37 cellular contexts compared by ENCODE assay signal in genomic region chr19:5787554-5788182, GRCh38. TPM values are rescaled to one million over a fixed set of nuclear protein-coding genes. Genes with fewer than 3 reads are reported as not detected.
"Had no signal": no experiment of that assay in that cellular context is flagged by ENCODE, and none has a peak within 500 bp of the region (broad histone marks: within the 10 kb centered on the region; RNA-seq: fewer than 3 reads in every experiment).

No MANE protein-coding gene starts in this region.

- ATAC-seq: esophagus mucosa; left colon; naive thymus-derived CD4-positive, alpha-beta T cell; sciatic nerve; stimulated activated memory B cell treated with anti-CD40 and anti-IgM and Interleukin-4, amounts not matched to agents 10 μg/mL and 1 μg/mL and 100 μg/mL, for 72 hours had no signal

- DNase-seq: activated CD4-positive, alpha-beta memory T cell treated with anti-CD3 and anti-CD28 coated beads for 36 hours; activated CD4-positive, alpha-beta T cell treated with anti-CD3 and anti-CD28 coated beads, Interleukin-2, amount 10 ng/mL, durations not matched to agents 24 days and 14 days; activated CD4-positive, CD25-positive, alpha-beta regulatory T cell treated with anti-CD3 and anti-CD28 coated beads, Interleukin-2, amount 50 U/mL, for 72 hours; activated CD8-positive, alpha-beta memory T cell treated with anti-CD3 and anti-CD28 coated beads, Interleukin-2, amount 50 U/mL, for 4 hours; activated effector memory CD4-positive, alpha-beta T cell treated with anti-CD3 and anti-CD28 coated beads, Interleukin-2, amount 50 U/mL, for 16 hours; activated naive CD4-positive, alpha-beta T cell treated with anti-CD3 and anti-CD28 coated beads, Interleukin-2, amount 50 U/mL, for 16 hours; activated T-cell treated with anti-CD3 and anti-CD28 coated beads, Interleukin-2, amount 50 U/mL, for 1 hour; amygdala; endodermal cell; foreskin fibroblast; head of caudate nucleus; hypothalamus; immature natural killer cell; kidney; left colon; midbrain; naive thymus-derived CD4-positive, alpha-beta T cell; small intestine; stimulated activated CD4-positive, alpha-beta T cell treated with anti-CD3 and anti-CD28 coated beads, Interleukin-1b, Interleukin-23, amount 100 ng/mL, for 48 hours; stimulated activated CD4-positive, alpha-beta T cell treated with anti-CD3 and anti-CD28 coated beads, Interleukin-4, amount 100 ng/mL, for 4 hours; stimulated activated CD8-positive, alpha-beta memory T cell treated with anti-CD3 and anti-CD28 coated beads, Interleukin-4, amount 100 ng/mL, for 48 hours; SW 1271; T1000; WERI-Rb-1 had no signal

- H3K4me3 ChIP-seq: breast epithelium, tibial nerve had no signal

- FAIRE-seq: kidney, small intestine had no signal

- H3K27ac Mint-ChIP-seq: activated CD4-positive, alpha-beta memory T cell treated with anti-CD3 and anti-CD28 coated beads for 36 hours; activated CD4-positive, alpha-beta T cell treated with anti-CD3 and anti-CD28 coated beads, Interleukin-2, amount 10 ng/mL, durations not matched to agents 24 days and 14 days; activated T-helper 1 cell treated with anti-CD3 and anti-CD28 coated beads, Interleukin-12 subunit alpha, Interleukin-12 subunit beta, Interleukin-2, Interleukin-4 antibody, amounts not matched to agents 30 ng/mL and 10 ng/mL and 1 ng/mL, durations not matched to agents 14 hours and 24 hours and 36 hours; endodermal cell; immature natural killer cell; stimulated activated memory B cell treated with anti-CD40 and anti-IgM and Interleukin-4, amounts not matched to agents 10 μg/mL and 1 μg/mL and 100 μg/mL, for 72 hours; T-helper 1 cell treated with Interleukin-12 subunit alpha and Interleukin-12 subunit beta and Interleukin-4 antibody, amounts not matched to agents 30 μg/mL and 1 μg/mL, for 36 hours had no signal

- H3K9me3 ChIP-seq: breast epithelium, tibial nerve had no signal

- H3K36me3 ChIP-seq: breast epithelium had no signal

- H3K27me3 Mint-ChIP-seq: activated CD4-positive, alpha-beta memory T cell treated with anti-CD3 and anti-CD28 coated beads for 36 hours; activated CD4-positive, alpha-beta T cell treated with anti-CD3 and anti-CD28 coated beads, Interleukin-2, amount 10 ng/mL, durations not matched to agents 24 days and 14 days; central memory CD8-positive, alpha-beta T cell; dendritic cell treated with granulocyte-macrophage colony-stimulating factor and Interleukin-4, amounts not matched to agents 40 ng/mL and 50 ng/mL, for 4 days; naive thymus-derived CD4-positive, alpha-beta T cell; stimulated activated memory B cell treated with anti-CD40 and anti-IgM and Interleukin-4, amounts not matched to agents 10 μg/mL and 1 μg/mL and 100 μg/mL, for 72 hours had no signal

- H3K4me3 Mint-ChIP-seq: activated CD4-positive, alpha-beta memory T cell treated with anti-CD3 and anti-CD28 coated beads for 36 hours; activated CD4-positive, alpha-beta T cell treated with anti-CD3 and anti-CD28 coated beads, Interleukin-2, amount 10 ng/mL, durations not matched to agents 24 days and 14 days; central memory CD8-positive, alpha-beta T cell; dendritic cell treated with granulocyte-macrophage colony-stimulating factor and Interleukin-4, amounts not matched to agents 40 ng/mL and 50 ng/mL, for 4 days; endodermal cell; stimulated activated memory B cell treated with anti-CD40 and anti-IgM and Interleukin-4, amounts not matched to agents 10 μg/mL and 1 μg/mL and 100 μg/mL, for 72 hours; T-helper 1 cell treated with Interleukin-12 subunit alpha and Interleukin-12 subunit beta and Interleukin-4 antibody, amounts not matched to agents 30 μg/mL and 1 μg/mL, for 36 hours had no signal

- H3K9me3 Mint-ChIP-seq: activated CD4-positive, alpha-beta memory T cell treated with anti-CD3 and anti-CD28 coated beads for 36 hours; activated T-helper 1 cell treated with anti-CD3 and anti-CD28 coated beads, Interleukin-12 subunit alpha, Interleukin-12 subunit beta, Interleukin-2, Interleukin-4 antibody, amounts not matched to agents 30 ng/mL and 10 ng/mL and 1 ng/mL, durations not matched to agents 14 hours and 24 hours and 36 hours; central memory CD8-positive, alpha-beta T cell; dendritic cell treated with granulocyte-macrophage colony-stimulating factor and Interleukin-4, amounts not matched to agents 40 ng/mL and 50 ng/mL, for 4 days; immature natural killer cell; stimulated activated memory B cell treated with anti-CD40 and anti-IgM and Interleukin-4, amounts not matched to agents 10 μg/mL and 1 μg/mL and 100 μg/mL, for 72 hours; T-helper 1 cell treated with Interleukin-12 subunit alpha and Interleukin-12 subunit beta and Interleukin-4 antibody, amounts not matched to agents 30 μg/mL and 1 μg/mL, for 36 hours had no signal

- H3K27me3 ChIP-seq: breast epithelium, tibial nerve had no signal

- H3K27ac ChIP-seq: breast epithelium, tibial nerve, WERI-Rb-1 had no signal

RNA-seq across cellular contexts. Expression of gene PRR22, which starts 3.1 kb away (rescaled TPM):
- polyA plus RNA-seq: immature natural killer cell had no signal

RNA-seq across cellular contexts. Expression of gene NRTN, which starts 17.2 kb away (rescaled TPM):
- total RNA-seq: sciatic nerve, tibial nerve had no signal

RNA-seq across cellular contexts. Expression of gene FUT6, which starts 51.8 kb away (rescaled TPM):
- total RNA-seq: activated CD4-positive, alpha-beta memory T cell treated with anti-CD3 and anti-CD28 coated beads for 36 hours; activated CD4-positive, alpha-beta T cell treated with anti-CD3 and anti-CD28 coated beads, Interleukin-2, amount 10 ng/mL, durations not matched to agents 24 days and 14 days; activated CD8-positive, alpha-beta memory T cell treated with anti-CD3 and anti-CD28 coated beads for 36 hours; activated T-helper 1 cell treated with anti-CD3 and anti-CD28 coated beads, Interleukin-12 subunit alpha, Interleukin-12 subunit beta, Interleukin-2, Interleukin-4 antibody, amounts not matched to agents 30 ng/mL and 10 ng/mL and 1 ng/mL, durations not matched to agents 14 hours and 24 hours and 36 hours; endodermal cell; naive thymus-derived CD4-positive, alpha-beta T cell; osteocyte; posterior vena cava; sciatic nerve; temporal lobe; tibial nerve had no signal
- polyA plus RNA-seq: immature natural killer cell; naive thymus-derived CD4-positive, alpha-beta T cell had no signal
